In genomic region chr22:48918585-48919186, GRCh38 we compare ENCODE assay signal across 18 cellular contexts.
DNase-seq lines count a peak whose midpoint lies in the region; FAIRE-seq and TF ChIP-seq lines count a peak whose summit lies in the region.
"Had no signal": no experiment of that assay in that cellular context is flagged by ENCODE, and none has a peak within 500 bp of the region (broad histone marks: within the 10 kb centered on the region; RNA-seq: fewer than 3 reads in every experiment).

No MANE protein-coding gene starts in this region.

- TF ChIP-seq CTCF in endodermal cell (conservative IDR thresholded peaks at IDR 0.05) = peak; percentile 28
- TF ChIP-seq CTCF in stomach (IDR thresholded peaks at IDR 0.05) = no peak

- TF ChIP-seq EP300 in stomach (IDR thresholded peaks at IDR 0.05) = no peak

- peak overlapping the region; percentile 90 for H3K27ac Mint-ChIP-seq in endodermal cell
- H3K27ac Mint-ChIP-seq: activated naive CD8-positive, alpha-beta T cell treated with anti-CD3 and anti-CD28 coated beads, Interleukin-2, amount 50 U/mL, for 24 hours; activated T-cell treated with anti-CD3 and anti-CD28 coated beads, Interleukin-2, amount 50 U/mL, for 72 hours; stimulated activated naive CD8-positive, alpha-beta T cell treated with anti-CD3 and anti-CD28 coated beads, Interleukin-15, amount 100 ng/mL, for 72 hours; T-helper 1 cell treated with Interleukin-12 subunit alpha and Interleukin-12 subunit beta and Interleukin-4 antibody, amounts not matched to agents 30 μg/mL and 1 μg/mL, for 36 hours had no signal

- peaks cover 22% of the 10 kb centered on the region for H3K9me3 Mint-ChIP-seq in endodermal cell

- H3K4me3 ChIP-seq in endodermal cell (ENCODE audit: low read length) = peak overlapping the region; percentile 40
- no peak overlapping the region for H3K4me3 ChIP-seq in stomach
- H3K4me3 ChIP-seq: cardiac muscle cell, K562, prostate gland had no signal

- H3K9me3 ChIP-seq in endodermal cell (ENCODE audit: control insufficient read depth, low read length) = peaks cover 17% of the 10 kb centered on the region
- no peaks in the 10 kb centered on the region for H3K9me3 ChIP-seq in stomach
- H3K9me3 ChIP-seq: BE2C, prostate gland had no signal

- H3K4me1 ChIP-seq in endodermal cell (ENCODE audit: control insufficient read depth, insufficient read depth, low read length) (peaks cover 6% of the 10 kb centered on the region), stomach (no peaks in the 10 kb centered on the region)
- H3K4me1 ChIP-seq: BE2C, prostate gland had no signal

- WGBS in endodermal cell (ENCODE audit: insufficient coverage in 1 of 2, insufficient read length in 1 of 2), 2 experiments = 73 to 89% methylated on average over 4 to 7 of the region's 7 CpGs
- 31 to 45% (median 42%) methylated on average over 5 to 7 of the region's 7 CpGs for WGBS in stomach, 5 donors

- peaks cover 24% of the 10 kb centered on the region for H3K4me1 Mint-ChIP-seq in endodermal cell
- H3K4me1 Mint-ChIP-seq: stimulated activated naive CD8-positive, alpha-beta T cell treated with anti-CD3 and anti-CD28 coated beads, Interleukin-15, amount 100 ng/mL, for 72 hours had no signal

- intact Hi-C loops in stomach (cut with DNase I; ENCODE audit: low total_unique reads) = no loop called here

- no peak for FAIRE-seq in GM12891 (lab: Jason Lieb, UNC)
- FAIRE-seq: endometrium, K562 had no signal

- H3K27me3 Mint-ChIP-seq in endodermal cell (ENCODE audit: insufficient read depth) = peaks cover 9% of the 10 kb centered on the region

- no peaks in the 10 kb centered on the region for H3K36me3 ChIP-seq in endodermal cell (ENCODE audit: control insufficient read depth, insufficient read depth, low read length)
- H3K36me3 ChIP-seq in stomach = no peaks in the 10 kb centered on the region
- H3K36me3 ChIP-seq: BE2C, cardiac muscle cell, prostate gland had no signal

- H3K27ac ChIP-seq in endodermal cell (ENCODE audit: low read depth, low read length) (peak overlapping the region; percentile 84), stomach (no peak overlapping the region)
- H3K27ac ChIP-seq: cardiac muscle cell, HL-60, prostate gland had no signal

- H3K27me3 ChIP-seq in endodermal cell (ENCODE audit: control insufficient read depth, insufficient read depth, low read length, poor library complexity, severe bottlenecking) = no peaks in the 10 kb centered on the region
- peaks cover 0 to 81% (median 6%) of the 10 kb centered on the region in 3 donors for H3K27me3 ChIP-seq in stomach
- H3K27me3 ChIP-seq: BE2C, cardiac muscle cell had no signal

- DNase-seq in NCI-H1105 treated with DMSO at 0.1 percent for 48 hours (lab: John Stamatoyannopoulos, UW) (peak; percentile 88), NCI-H510A treated with DMSO at 0.1 percent for 48 hours (lab: John Stamatoyannopoulos, UW) (peak; percentile 74), endodermal cell (no peak), stomach (peak; percentile 13), GM12891 (ENCODE audit: insufficient read length, low spot score) (no peak), NCI-H2107 treated with DMSO at 0.1 percent for 48 hours (lab: John Stamatoyannopoulos, UW; ENCODE audit: unreplicated experiment) (no peak)
- DNase-seq in activated CD4-positive, alpha-beta T cell treated with anti-CD3 and anti-CD28 coated beads for 48 hours = no peak
- DNase-seq: activated CD4-positive, alpha-beta T cell treated with anti-CD3 and anti-CD28 coated beads for 4 hours; activated naive CD8-positive, alpha-beta T cell treated with anti-CD3 and anti-CD28 coated beads, Interleukin-2, amount 50 U/mL, for 24 hours; activated T-cell treated with anti-CD3 and anti-CD28 coated beads, Interleukin-2, amount 50 U/mL, for 72 hours; BE2C; stimulated activated naive CD8-positive, alpha-beta T cell treated with anti-CD3 and anti-CD28 coated beads, Interleukin-15, amount 100 ng/mL, for 72 hours had no signal

- TF ChIP-seq POLR2A in stomach (IDR thresholded peaks at IDR 0.05) (no peak), GM12891 (IDR thresholded peaks at IDR 0.05; ENCODE audit: low read depth, low read length) (no peak)

- peaks cover 1% of the 10 kb centered on the region for H3K36me3 Mint-ChIP-seq in endodermal cell (ENCODE audit: low read depth)

- H3K4me3 Mint-ChIP-seq in endodermal cell = peak overlapping the region; percentile 39
- H3K4me3 Mint-ChIP-seq: activated naive CD8-positive, alpha-beta T cell treated with anti-CD3 and anti-CD28 coated beads, Interleukin-2, amount 50 U/mL, for 24 hours; activated T-cell treated with anti-CD3 and anti-CD28 coated beads, Interleukin-2, amount 50 U/mL, for 72 hours; stimulated activated naive CD8-positive, alpha-beta T cell treated with anti-CD3 and anti-CD28 coated beads, Interleukin-15, amount 100 ng/mL, for 72 hours; T-helper 1 cell treated with Interleukin-12 subunit alpha and Interleukin-12 subunit beta and Interleukin-4 antibody, amounts not matched to agents 30 μg/mL and 1 μg/mL, for 36 hours had no signal

- H3K9ac ChIP-seq in endodermal cell (ENCODE audit: extremely low read depth, low read length, poor library complexity, severe bottlenecking) = no peak overlapping the region

TF ChIP-seq in GM12891, 5 proteins besides CTCF, POLR2A, EP300 and RAD21:
- no peak for TF ChIP-seq PAX5 (IDR thresholded peaks at IDR 0.05; ENCODE audit: insufficient read depth, low read length, severe bottlenecking)
- TF ChIP-seq POU2F2 (IDR thresholded peaks at IDR 0.05; ENCODE audit: low read depth, low read length) = no peak
- TF ChIP-seq TAF1 (IDR thresholded peaks at IDR 0.05; ENCODE audit: low read depth, low read length) = no peak

Comparison
In these comparisons a context has a peak if more than half of its experiments do, and no peak if none do; other contexts are left out.
1. DNase-seq: peak in NCI-H1105 treated with DMSO at 0.1 percent for 48 hours (single experiment), NCI-H510A treated with DMSO at 0.1 percent for 48 hours (single experiment) and stomach (single experiment); none in endodermal cell (single experiment), activated CD4-positive, alpha-beta T cell treated with anti-CD3 and anti-CD28 coated beads for 48 hours (single experiment), GM12891 (single experiment) and NCI-H2107 treated with DMSO at 0.1 percent for 48 hours (single experiment).